ENCODE assay signal across 8 cellular contexts in genomic region chr2:240232961-240233890, GRCh38.
A peak's percentile ranks its signal among the peaks of the same experiment; 100 is the strongest.
DNase-seq lines count a peak whose midpoint lies in the region; ATAC-seq and TF ChIP-seq lines count a peak whose summit lies in the region.

No MANE protein-coding gene starts in this region.

- no peaks in the 10 kb centered on the region for H3K9me3 ChIP-seq in iPS-15b (ENCODE audit: control insufficient read depth, insufficient read depth, low read length)

- peaks cover 16 to 30% (median 23%) of the 10 kb centered on the region in 5 experiments for H3K9me3 Mint-ChIP-seq in brain

- H3K36me3 Mint-ChIP-seq in brain, result peaks cover 4% of the 10 kb centered on the region

- H3K9ac ChIP-seq in iPS-15b (ENCODE audit: low read depth, low read length), result no peak overlapping the region

- peak overlapping the region in 1 of 5 experiments; percentile 55 for H3K27ac Mint-ChIP-seq in brain

- H3K4me1 Mint-ChIP-seq in brain, result peaks cover 38% of the 10 kb centered on the region

- H3K4me3 ChIP-seq in iPS-15b (ENCODE audit: low read depth, low read length) (peak overlapping the region; percentile 65), skeletal muscle cell (ENCODE audit: low read depth, low read length) (peak overlapping the region; percentile 33)

- DNase-seq in G401 (ENCODE audit: low spot score) (peak; percentile 79), NCI-H1092 treated with DMSO at 0.1 percent for 48 hours (lab: John Stamatoyannopoulos, UW) (peak; percentile 36), UCSD-AML1 (lab: John Stamatoyannopoulos, UW; ENCODE audit: unreplicated experiment) (peak; percentile 70), skeletal muscle cell (ENCODE audit: low read depth) (no peak)

- TF ChIP-seq CTCF in brain (conservative IDR thresholded peaks at IDR 0.05), result peak; percentile 93 to 95

- H3K36me3 ChIP-seq in iPS-15b (ENCODE audit: control insufficient read depth, insufficient read depth, low read length), result no peaks in the 10 kb centered on the region

- H3K27me3 Mint-ChIP-seq in brain, result peaks cover 3% of the 10 kb centered on the region

- in situ Hi-C loops in G401 (cut with HindIII; ENCODE audit: low sequenced_read_pairs), result no loop called here

- H3K4me3 Mint-ChIP-seq in brain, result peak overlapping the region in 1 of 5 experiments; percentile 20

- no peaks in the 10 kb centered on the region for H3K27me3 ChIP-seq in iPS-15b (ENCODE audit: control insufficient read depth, insufficient read depth, low read length)

- no peaks in the 10 kb centered on the region for H3K4me1 ChIP-seq in iPS-15b (ENCODE audit: control insufficient read depth, insufficient read depth, low read length)

- ATAC-seq in HG03280 (IDR thresholded peaks at IDR 0.05; ENCODE audit: unreplicated experiment) (no peak), GM21717 (IDR thresholded peaks at IDR 0.05; ENCODE audit: unreplicated experiment) (no peak)
